8 cellular contexts compared by ENCODE assay signal in genomic region chr4:153467154-153467896, GRCh38. TPM values are rescaled to one million over a fixed set of nuclear protein-coding genes. Genes with fewer than 3 reads are reported as not detected.
DNase-seq lines count a peak whose midpoint lies in the region; ATAC-seq and TF ChIP-seq lines count a peak whose summit lies in the region.

No MANE protein-coding gene starts in this region.

- ATAC-seq in GM18505 (IDR thresholded peaks at IDR 0.05; ENCODE audit: unreplicated experiment) (peak; percentile 60), HG02840 (IDR thresholded peaks at IDR 0.05; ENCODE audit: low FRiP score, unreplicated experiment) (peak; percentile 48), esophagus mucosa (peak; percentile 71), natural killer cell (peak; percentile 3 to 6 (median 3)), upper lobe of right lung (peak; percentile 79)

- H3K4me1 Mint-ChIP-seq in natural killer cell: peaks cover 65 to 66% of the 10 kb centered on the region in 2 donors

- H3K36me3 Mint-ChIP-seq in natural killer cell: peaks cover 7% of the 10 kb centered on the region

- TF ChIP-seq CTCF in AG04449 (IDR thresholded peaks at IDR 0.05; ENCODE audit: insufficient read depth, low read length, missing control alignments) (no peak), natural killer cell (IDR thresholded peaks at IDR 0.05) (no peak), upper lobe of right lung (IDR thresholded peaks at IDR 0.05) (no peak)

- intact Hi-C loops in natural killer cell (cut with micrococcal nuclease): loop anchor here (10.0 kb wide), 1 partner anchor 107 kb away; no protein-coding TSS in a partner anchor
- intact Hi-C loops in upper lobe of right lung (cut with DNase I): no loop called here

- no peaks in the 10 kb centered on the region for H3K27me3 ChIP-seq in upper lobe of right lung

- peaks cover 44% of the 10 kb centered on the region for H3K4me1 ChIP-seq in upper lobe of right lung

- POLR2A ChIA-PET in AG04449 (lab: Yijun Ruan, JAX): no interaction called here

- H3K27ac Mint-ChIP-seq in natural killer cell: peak overlapping the region; percentile 96 to 98

- CTCF ChIA-PET in AG04449 (lab: Yijun Ruan, JAX): interaction anchor here (0.8 to 3.3 kb wide), 9 partner anchors 11 to 125 kb away, joined by 3 to 20 read pairs (median 3); no protein-coding TSS in a partner anchor

- H3K4me3 ChIP-seq in AG04449 (ENCODE audit: low read depth, low read length): peak overlapping the region; percentile 80
- peak overlapping the region; percentile 82 for H3K4me3 ChIP-seq in upper lobe of right lung

- H3K36me3 ChIP-seq in upper lobe of right lung: no peaks in the 10 kb centered on the region

- no peaks in the 10 kb centered on the region for H3K9me3 Mint-ChIP-seq in natural killer cell

- DNase-seq in AG04449 (ENCODE audit: low read depth, low spot score) (no peak), NCI-H187 (lab: John Stamatoyannopoulos, UW) (peak; percentile 56 to 64), natural killer cell (no peak), upper lobe of right lung (peak; percentile 91)
- DNase-seq in activated CD4-positive, alpha-beta T cell treated with anti-CD3 and anti-CD28 coated beads, Interleukin-2, amount 50 U/mL, for 1 hour: peak; percentile 23

- H3K27ac ChIP-seq in upper lobe of right lung: peak overlapping the region; percentile 79

- H3K27me3 Mint-ChIP-seq in natural killer cell (ENCODE audit: low read depth in 2 of 2): no peaks in the 10 kb centered on the region

- no peaks in the 10 kb centered on the region for H3K9me3 ChIP-seq in upper lobe of right lung

- peak overlapping the region; percentile 96 for H3K4me3 Mint-ChIP-seq in natural killer cell

- peak; percentile 79 for TF ChIP-seq POLR2A in GM18505 (IDR thresholded peaks at IDR 0.05; ENCODE audit: borderline replicate concordance, extremely low read depth, insufficient read depth, insufficient read length)

RNA-seq across cellular contexts. Expression of gene TMEM131L, which starts 1.2 kb away (rescaled TPM):
- 14.7 TPM for total RNA-seq in esophagus mucosa
- 100 to 1,000 TPM in 1 of 3 donors, 10 to 100 TPM in 2; 67.8 to 105 (median 71.1) TPM for total RNA-seq in natural killer cell
- total RNA-seq in upper lobe of right lung: 14.1 TPM

Comparison
In these comparisons a context has a peak if more than half of its experiments do, and no peak if none do; other contexts are left out.
1. DNase-seq: peak in NCI-H187 (2 of 2), activated CD4-positive, alpha-beta T cell treated with anti-CD3 and anti-CD28 coated beads, Interleukin-2, amount 50 U/mL, for 1 hour (single experiment) and upper lobe of right lung (single experiment); none in AG04449 (single experiment) and natural killer cell (single experiment).
2. ATAC-seq: peak in every context shown above with its lines; median percentile 79 in upper lobe of right lung; 71 in esophagus mucosa; 60 in GM18505; 48 in HG02840; 3 in natural killer cell.